ENCODE assay signal across 9 cellular contexts in the genomic region with DNA sequence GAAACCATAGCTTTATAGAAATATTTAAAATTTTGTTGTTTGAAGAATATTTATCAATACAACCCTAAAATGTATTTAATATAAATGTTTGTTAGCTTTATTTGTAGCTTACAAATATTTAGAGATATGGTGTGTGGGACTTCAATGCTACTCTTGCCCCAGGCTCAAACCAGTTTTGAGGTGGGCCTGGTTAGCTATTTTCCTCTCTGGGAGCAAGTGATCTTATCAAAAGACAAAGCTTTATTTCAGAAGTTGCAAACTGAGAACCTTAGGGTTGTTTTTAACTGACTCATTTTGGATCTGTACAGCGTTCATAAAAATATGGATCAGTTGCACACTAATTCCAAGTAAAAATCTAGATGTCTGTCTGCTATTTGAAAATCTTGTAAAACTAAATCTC.
"Had no signal": no experiment of that assay in that cellular context is flagged by ENCODE, and none has a peak within 500 bp of the region (broad histone marks: within the 10 kb centered on the region; RNA-seq: fewer than 3 reads in every experiment).

No MANE protein-coding gene starts in this region.

- H3K4me2 ChIP-seq: GM23338 had no signal

- H3K9ac ChIP-seq: GM23248 had no signal

- H3K9me3 ChIP-seq: HAP-1 had no signal

- H3K36me3 ChIP-seq: HAP-1 had no signal

- DNase-seq: GM23248, GOT3, H7, H9, HCEC 1CT, HFFc6 had no signal

- ATAC-seq: GM23338, HCT116 had no signal

- H3K4me3 ChIP-seq: GM23248, GM23338, HAP-1 had no signal

- H3K27ac ChIP-seq: GM23248 had no signal

- H2AFZ ChIP-seq: GM23248, GM23338 had no signal
